ENCODE assay signal across 10 cellular contexts in the genomic region with DNA sequence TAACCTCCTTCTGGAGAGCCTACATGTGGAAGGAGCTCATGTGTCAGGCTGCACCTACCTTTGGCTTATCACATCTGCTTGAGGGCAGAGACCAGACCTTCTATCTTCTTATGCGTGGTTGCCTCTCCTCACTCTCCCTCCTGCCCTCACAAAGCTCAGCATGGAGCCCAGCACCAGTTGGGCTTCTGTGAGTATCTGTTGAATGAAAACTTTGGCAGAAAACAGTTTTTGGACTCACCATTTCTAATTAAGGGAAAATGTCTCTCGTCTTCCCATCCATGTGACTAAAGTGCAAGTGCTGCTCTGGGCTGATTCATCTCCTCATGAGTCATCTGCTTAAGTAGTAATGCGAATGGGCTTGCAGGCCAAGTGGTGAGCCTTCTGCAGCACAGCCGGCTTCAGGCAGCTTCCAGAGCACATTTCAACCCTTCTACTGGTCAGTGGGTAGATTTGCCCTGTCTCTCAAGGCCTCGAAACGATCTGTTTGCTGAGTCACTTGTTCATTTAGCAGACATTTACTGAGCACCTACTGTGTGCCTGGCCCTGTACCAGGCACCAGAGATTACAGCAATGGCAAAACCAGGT.
DNase-seq lines count a peak whose midpoint lies in the region; ATAC-seq and TF ChIP-seq lines count a peak whose summit lies in the region.
"Had no signal": no experiment of that assay in that cellular context is flagged by ENCODE, and none has a peak within 500 bp of the region (broad histone marks: within the 10 kb centered on the region; RNA-seq: fewer than 3 reads in every experiment).

No MANE protein-coding gene starts in this region.

- TF ChIP-seq CTCF in OCI-LY3 (IDR thresholded peaks at IDR 0.05; ENCODE audit: low read depth, low read length) = no peak
- no peak for TF ChIP-seq CTCF in fibroblast of lung (conservative IDR thresholded peaks at IDR 0.05 in 1 of 2, IDR thresholded peaks at IDR 0.05 in 1 of 2; ENCODE audit: low read depth in 1 of 2, low read length in 2 of 2)

- H3K4me1 ChIP-seq in OCI-LY3 (ENCODE audit: low read length) = peaks cover 58% of the 10 kb centered on the region
- H3K4me1 ChIP-seq in fibroblast of lung (ENCODE audit: control insufficient read depth, extremely low read depth, insufficient read depth, low read length) = peaks cover 22% of the 10 kb centered on the region
- peaks cover 30% of the 10 kb centered on the region for H3K4me1 ChIP-seq in skeletal muscle satellite cell (ENCODE audit: control insufficient read depth, insufficient read depth, low read length)

- DNase-seq in DMS 273 (lab: John Stamatoyannopoulos, UW; ENCODE audit: unreplicated experiment) (peak; percentile 19), DMS 273 treated with DMSO at 0.1 percent for 48 hours (lab: John Stamatoyannopoulos, UW) (no peak), fibroblast of lung (ENCODE audit: low read depth in 2 of 2) (peak; percentile 98 to 99), NCI-H1092 (lab: John Stamatoyannopoulos, UW) (no peak), NCI-H345 treated with DMSO at 0.1 percent for 48 hours (lab: John Stamatoyannopoulos, UW; ENCODE audit: unreplicated experiment) (no peak)
- DNase-seq: KBM-7 had no signal

- H3K4me2 ChIP-seq in OCI-LY3 (ENCODE audit: low read length) (peak overlapping the region; percentile 15), fibroblast of lung (ENCODE audit: extremely low read depth, insufficient read depth, low read length) (peak overlapping the region; percentile 73), skeletal muscle satellite cell (ENCODE audit: low read length) (peak overlapping the region; percentile 30)

- H3K9me3 ChIP-seq in OCI-LY3 (ENCODE audit: insufficient read depth, low read length) = no peaks in the 10 kb centered on the region
- no peaks in the 10 kb centered on the region for H3K9me3 ChIP-seq in fibroblast of lung (ENCODE audit: control insufficient read depth, insufficient read depth, low read depth, low read length)
- H3K9me3 ChIP-seq in skeletal muscle satellite cell (replicated peaks; ENCODE audit: low read length) = no peaks in the 10 kb centered on the region

- H3K36me3 ChIP-seq in OCI-LY3 (replicated peaks; ENCODE audit: low read depth, low read length) (no peaks in the 10 kb centered on the region), fibroblast of lung (ENCODE audit: control insufficient read depth, insufficient read depth, low read length) (no peaks in the 10 kb centered on the region), skeletal muscle satellite cell (ENCODE audit: insufficient read depth, low read length) (no peaks in the 10 kb centered on the region)

- H3K27me3 ChIP-seq in OCI-LY3 (ENCODE audit: low read depth, low read length) (no peaks in the 10 kb centered on the region), fibroblast of lung (ENCODE audit: control insufficient read depth, insufficient read depth, low read length) (no peaks in the 10 kb centered on the region), skeletal muscle satellite cell (ENCODE audit: control insufficient read depth, insufficient read depth, low read length) (no peaks in the 10 kb centered on the region)

- H3K9ac ChIP-seq in OCI-LY3 (ENCODE audit: low read length) (peak overlapping the region; percentile 15; the same call in 1 of the 2 replicates), fibroblast of lung (ENCODE audit: insufficient read depth, low read length) (no peak overlapping the region), skeletal muscle satellite cell (ENCODE audit: low read depth, low read length) (no peak overlapping the region)

- H3K4me3 ChIP-seq in OCI-LY3 (ENCODE audit: low read length) (no peak overlapping the region), fibroblast of lung (replicated peaks in 1 of 4; ENCODE audit: control extremely low read depth in 1 of 4, insufficient read depth in 1 of 4, low read depth in 3 of 4, low read length in 4 of 4) (no peak overlapping the region), skeletal muscle satellite cell (ENCODE audit: low read length) (no peak overlapping the region)

- no peaks in the 10 kb centered on the region for H3K79me2 ChIP-seq in OCI-LY3 (ENCODE audit: low read length)
- no peaks in the 10 kb centered on the region for H3K79me2 ChIP-seq in fibroblast of lung (ENCODE audit: control insufficient read depth, insufficient read depth, low read length)

- H4K20me1 ChIP-seq in OCI-LY3 (ENCODE audit: insufficient read depth, low read length) (no peaks in the 10 kb centered on the region), fibroblast of lung (ENCODE audit: control insufficient read depth, extremely low read depth, insufficient read depth, low read length) (no peaks in the 10 kb centered on the region)

- ATAC-seq in GM19328 (IDR thresholded peaks at IDR 0.05; ENCODE audit: unreplicated experiment) = no peak

- H2AFZ ChIP-seq in OCI-LY3 (ENCODE audit: low read depth, low read length) = peak overlapping the region; percentile 68
- peak overlapping the region; percentile 97 for H2AFZ ChIP-seq in fibroblast of lung (ENCODE audit: low read length)

- peak overlapping the region; percentile 19 for H3K27ac ChIP-seq in OCI-LY3 (ENCODE audit: low read length)
- H3K27ac ChIP-seq in fibroblast of lung (ENCODE audit: insufficient read depth, low read length) = peak overlapping the region; percentile 80
- H3K27ac ChIP-seq: 22Rv1 had no signal

Comparison
In these comparisons a context has a peak if more than half of its experiments do, and no peak if none do; other contexts are left out.
1. DNase-seq: peak in DMS 273 (single experiment) and fibroblast of lung (2 of 2); none in DMS 273 treated with DMSO at 0.1 percent for 48 hours (single experiment), NCI-H1092 (single experiment) and NCI-H345 treated with DMSO at 0.1 percent for 48 hours (single experiment).
2. H3K4me2 ChIP-seq: peak in every context shown above with its lines; median percentile 73 in fibroblast of lung; 30 in skeletal muscle satellite cell; 15 in OCI-LY3.